ENCODE assay signal across 22 cellular contexts in genomic region chr7:131358636-131359035, GRCh38. TPM values are rescaled to one million over a fixed set of nuclear protein-coding genes. Genes with fewer than 3 reads are reported as not detected.
DNase-seq lines count a peak whose midpoint lies in the region; ATAC-seq and TF ChIP-seq lines count a peak whose summit lies in the region.
"Had no signal": no experiment of that assay in that cellular context is flagged by ENCODE, and none has a peak within 500 bp of the region (broad histone marks: within the 10 kb centered on the region; RNA-seq: fewer than 3 reads in every experiment).

No MANE protein-coding gene starts in this region.

- H3K27me3 Mint-ChIP-seq in activated naive CD8-positive, alpha-beta T cell, result no peaks in the 10 kb centered on the region
- H3K27me3 Mint-ChIP-seq in activated naive CD8-positive, alpha-beta T cell treated with anti-CD3 and anti-CD28 coated beads, Interleukin-2, amount 50 U/mL, for 24 hours, result no peaks in the 10 kb centered on the region
- H3K27me3 Mint-ChIP-seq: activated CD4-positive, alpha-beta memory T cell treated with anti-CD3 and anti-CD28 coated beads for 36 hours had no signal

- no peaks in the 10 kb centered on the region for H3K9me3 ChIP-seq in MM.1S (replicated peaks; ENCODE audit: insufficient read depth, low read length)
- no peaks in the 10 kb centered on the region for H3K9me3 ChIP-seq in fibroblast of lung (ENCODE audit: control insufficient read depth, insufficient read depth, low read depth, low read length)
- no peaks in the 10 kb centered on the region for H3K9me3 ChIP-seq in subcutaneous abdominal adipose tissue (ENCODE audit: control insufficient read depth in 5 of 5, low read length in 5 of 5)
- H3K9me3 ChIP-seq: gastroesophageal sphincter, prostate gland, suprapubic skin, vagina had no signal

- no peaks in the 10 kb centered on the region for H3K9me2 ChIP-seq in MM.1S (replicated peaks; ENCODE audit: insufficient read depth, low read length)

- H3K36me3 Mint-ChIP-seq in activated naive CD8-positive, alpha-beta T cell, result no peaks in the 10 kb centered on the region
- peaks cover 4% of the 10 kb centered on the region for H3K36me3 Mint-ChIP-seq in activated naive CD8-positive, alpha-beta T cell treated with anti-CD3 and anti-CD28 coated beads, Interleukin-2, amount 50 U/mL, for 24 hours (ENCODE audit: low read depth)
- H3K36me3 Mint-ChIP-seq: activated CD4-positive, alpha-beta memory T cell treated with anti-CD3 and anti-CD28 coated beads for 36 hours had no signal

- H4K20me1 ChIP-seq in MM.1S (ENCODE audit: insufficient read depth, low read length), result peaks cover 17% of the 10 kb centered on the region
- no peaks in the 10 kb centered on the region for H4K20me1 ChIP-seq in fibroblast of lung (ENCODE audit: control insufficient read depth, extremely low read depth, insufficient read depth, low read length)

- H3K4me1 ChIP-seq in MM.1S (ENCODE audit: low read length) (peaks cover 25% of the 10 kb centered on the region), fibroblast of lung (ENCODE audit: control insufficient read depth, extremely low read depth, insufficient read depth, low read length) (no peaks in the 10 kb centered on the region), subcutaneous abdominal adipose tissue (ENCODE audit: control insufficient read depth in 5 of 5, insufficient read depth in 5 of 5, low read length in 5 of 5) (peaks cover 0 to 58% (median 39%) of the 10 kb centered on the region in 5 donors)

- peaks cover 83% of the 10 kb centered on the region for H3K4me1 Mint-ChIP-seq in activated naive CD8-positive, alpha-beta T cell (ENCODE audit: low read depth)
- H3K4me1 Mint-ChIP-seq in activated naive CD8-positive, alpha-beta T cell treated with anti-CD3 and anti-CD28 coated beads, Interleukin-2, amount 50 U/mL, for 24 hours, result peaks cover 70% of the 10 kb centered on the region

- H3K4me2 ChIP-seq in MM.1S (ENCODE audit: low read depth, low read length) (peak overlapping the region; percentile 37), fibroblast of lung (ENCODE audit: extremely low read depth, insufficient read depth, low read length) (peak overlapping the region; percentile 67)

- H3K9ac ChIP-seq in MM.1S (ENCODE audit: low read length) (no peak overlapping the region), fibroblast of lung (ENCODE audit: insufficient read depth, low read length) (no peak overlapping the region), subcutaneous abdominal adipose tissue (ENCODE audit: low read length in 5 of 5) (no peak overlapping the region)
- H3K9ac ChIP-seq: GM23248 had no signal

- no peaks in the 10 kb centered on the region for H3K27me3 ChIP-seq in MM.1S (replicated peaks; ENCODE audit: insufficient read depth, low read length)
- H3K27me3 ChIP-seq in fibroblast of lung (ENCODE audit: control insufficient read depth, insufficient read depth, low read length), result no peaks in the 10 kb centered on the region
- H3K27me3 ChIP-seq in subcutaneous abdominal adipose tissue (ENCODE audit: control insufficient read depth in 5 of 5, insufficient read depth in 4 of 5, low read length in 5 of 5), result no peaks in the 10 kb centered on the region
- H3K27me3 ChIP-seq: cardiac muscle cell, gastroesophageal sphincter, suprapubic skin, vagina had no signal

- H3K4me3 Mint-ChIP-seq in activated naive CD8-positive, alpha-beta T cell, result peak overlapping the region; percentile 54
- no peak overlapping the region for H3K4me3 Mint-ChIP-seq in activated naive CD8-positive, alpha-beta T cell treated with anti-CD3 and anti-CD28 coated beads, Interleukin-2, amount 50 U/mL, for 24 hours
- H3K4me3 Mint-ChIP-seq: activated CD4-positive, alpha-beta memory T cell treated with anti-CD3 and anti-CD28 coated beads for 36 hours; nephron progenitor cell had no signal

- no peak for ATAC-seq in activated naive CD8-positive, alpha-beta T cell treated with anti-CD3 and anti-CD28 coated beads, Interleukin-2, amount 50 U/mL, for 24 hours
- no peak for ATAC-seq in esophagus mucosa
- ATAC-seq: gastroesophageal sphincter had no signal

- H3K36me3 ChIP-seq in MM.1S (replicated peaks; ENCODE audit: insufficient read depth, low read length), result no peaks in the 10 kb centered on the region
- H3K36me3 ChIP-seq in fibroblast of lung (ENCODE audit: control insufficient read depth, insufficient read depth, low read length), result no peaks in the 10 kb centered on the region
- H3K36me3 ChIP-seq in subcutaneous abdominal adipose tissue (ENCODE audit: control insufficient read depth in 5 of 5, insufficient read depth in 5 of 5, low read length in 5 of 5), result no peaks in the 10 kb centered on the region
- H3K36me3 ChIP-seq: cardiac muscle cell, gastroesophageal sphincter, prostate gland, suprapubic skin, vagina had no signal

- H3K79me2 ChIP-seq in MM.1S (ENCODE audit: low read length) (peaks cover 98% of the 10 kb centered on the region), fibroblast of lung (ENCODE audit: control insufficient read depth, insufficient read depth, low read length) (peaks cover 98% of the 10 kb centered on the region)

- H3K27ac ChIP-seq in MM.1S (ENCODE audit: low read length) (peak overlapping the region; percentile 2; the same call in 1 of the 2 replicates), fibroblast of lung (ENCODE audit: insufficient read depth, low read length) (no peak overlapping the region), subcutaneous abdominal adipose tissue (ENCODE audit: low read depth, low read length) (peak overlapping the region; percentile 24)
- H3K27ac ChIP-seq: cardiac muscle cell, gastroesophageal sphincter, GM23248, suprapubic skin, vagina, VCaP had no signal

- H2AFZ ChIP-seq in MM.1S (ENCODE audit: low read length) (no peak overlapping the region), fibroblast of lung (ENCODE audit: low read length) (no peak overlapping the region)
- H2AFZ ChIP-seq: GM23248 had no signal

- DNase-seq in activated naive CD8-positive, alpha-beta T cell treated with anti-CD3 and anti-CD28 coated beads, Interleukin-2, amount 50 U/mL, for 24 hours, result no peak
- DNase-seq in MM.1S (peak; percentile 48), fibroblast of lung (ENCODE audit: low read depth in 2 of 2) (no peak), HK-2 (ENCODE audit: unreplicated experiment) (no peak), NK-92 (lab: John Stamatoyannopoulos, UW; ENCODE audit: unreplicated experiment) (no peak)
- DNase-seq: activated CD4-positive, alpha-beta memory T cell treated with anti-CD3 and anti-CD28 coated beads for 36 hours; dermis blood vessel endothelial cell; DMS79 treated with DMSO at 0.1 percent for 48 hours; GM23248; kidney glomerular epithelial cell; NCI-H526; nephron progenitor cell; SHP77 had no signal

- H3K4me3 ChIP-seq in MM.1S (ENCODE audit: low read length), result no peak overlapping the region
- H3K4me3 ChIP-seq in fibroblast of lung (replicated peaks in 1 of 4; ENCODE audit: control extremely low read depth in 1 of 4, insufficient read depth in 1 of 4, low read depth in 3 of 4, low read length in 4 of 4), result no peak overlapping the region
- H3K4me3 ChIP-seq in subcutaneous abdominal adipose tissue (ENCODE audit: low read depth in 1 of 5, low read length in 5 of 5), result no peak overlapping the region
- H3K4me3 ChIP-seq: cardiac muscle cell, gastroesophageal sphincter, GM23248, prostate gland, suprapubic skin, vagina had no signal

- no peaks in the 10 kb centered on the region for H3F3A ChIP-seq in MM.1S (ENCODE audit: insufficient read depth, low read length)

- H3K9me3 Mint-ChIP-seq in activated naive CD8-positive, alpha-beta T cell (ENCODE audit: low read depth), result no peaks in the 10 kb centered on the region
- H3K9me3 Mint-ChIP-seq in activated naive CD8-positive, alpha-beta T cell treated with anti-CD3 and anti-CD28 coated beads, Interleukin-2, amount 50 U/mL, for 24 hours, result no peaks in the 10 kb centered on the region
- H3K9me3 Mint-ChIP-seq: activated CD4-positive, alpha-beta memory T cell treated with anti-CD3 and anti-CD28 coated beads for 36 hours had no signal

- no peak overlapping the region for H3K27ac Mint-ChIP-seq in activated naive CD8-positive, alpha-beta T cell
- H3K27ac Mint-ChIP-seq in activated naive CD8-positive, alpha-beta T cell treated with anti-CD3 and anti-CD28 coated beads, Interleukin-2, amount 50 U/mL, for 24 hours, result no peak overlapping the region
- H3K27ac Mint-ChIP-seq: activated CD4-positive, alpha-beta memory T cell treated with anti-CD3 and anti-CD28 coated beads for 36 hours had no signal

- TF ChIP-seq CTCF in MM.1S (IDR thresholded peaks at IDR 0.05; ENCODE audit: low read length) (no peak), fibroblast of lung (conservative IDR thresholded peaks at IDR 0.05 in 1 of 2, IDR thresholded peaks at IDR 0.05 in 1 of 2; ENCODE audit: low read depth in 1 of 2, low read length in 2 of 2) (no peak)

RNA-seq across cellular contexts. Expression of gene MKLN1, which starts 31.0 kb away (rescaled TPM):
- total RNA-seq in fibroblast of lung (26.7 and 33.9 TPM in 2 replicates), esophagus mucosa (26.7 TPM)
- 46.4 and 46.5 TPM in 2 replicates for polyA plus RNA-seq in fibroblast of lung
- 20.8 and 24.7 TPM in 2 replicates for polyA plus RNA-seq in fibroblast of lung (2012)
- 35.5 and 44.8 TPM in 2 replicates for polyA minus RNA-seq in fibroblast of lung (ENCODE audit: low replicate concordance)
